ENCODE assay signal across 3 cellular contexts in genomic region chr1:170866646-170867045, GRCh38.
"Had no signal": no experiment of that assay in that cellular context is flagged by ENCODE, and none has a peak within 500 bp of the region (broad histone marks: within the 10 kb centered on the region; RNA-seq: fewer than 3 reads in every experiment).

No MANE protein-coding gene starts in this region.

- DNase-seq: GDM1, GF-D8 had no signal

- ATAC-seq: GM12878 had no signal

- H3K4me3 ChIP-seq: GM12878 had no signal
